In the genomic region with DNA sequence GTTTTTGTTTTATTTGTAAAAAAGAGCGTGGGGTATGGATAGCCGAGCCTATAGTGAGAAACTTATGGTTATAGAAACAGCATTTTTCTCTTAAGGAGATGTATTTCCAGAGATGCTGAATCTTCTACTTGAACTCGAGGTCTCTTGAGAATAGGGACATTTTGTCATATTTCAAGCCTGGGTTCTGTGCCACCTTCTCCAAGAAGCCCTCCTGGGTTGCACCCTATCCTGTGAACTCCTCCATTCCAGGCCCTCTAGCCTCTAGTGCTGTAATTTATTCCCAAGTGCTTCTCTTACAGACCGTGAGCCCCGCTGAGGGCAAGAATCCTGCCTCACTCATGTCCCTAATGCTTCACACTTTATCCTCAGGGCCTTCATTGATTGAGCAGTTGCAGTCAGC, we compare ENCODE assay signal across 21 cellular contexts.
DNase-seq lines count a peak whose midpoint lies in the region; ATAC-seq, FAIRE-seq and TF ChIP-seq lines count a peak whose summit lies in the region.
"Had no signal": no experiment of that assay in that cellular context is flagged by ENCODE, and none has a peak within 500 bp of the region (broad histone marks: within the 10 kb centered on the region; RNA-seq: fewer than 3 reads in every experiment).

No MANE protein-coding gene starts in this region.

- H3K4me2 ChIP-seq in HepG2 (ENCODE audit: low read depth, low read length), result no peak overlapping the region

- POLR2A ChIA-PET in HepG2 (lab: Yijun Ruan, JAX), result no interaction called here
- POLR2A ChIA-PET in HEK293T (lab: Yijun Ruan, JAX), result no interaction called here

- H3K27me3 ChIP-seq in HepG2 (ENCODE audit: control insufficient read depth in 1 of 2, insufficient read depth in 2 of 2, low read length in 2 of 2) (no peaks in the 10 kb centered on the region), right lobe of liver (no peaks in the 10 kb centered on the region)
- H3K27me3 ChIP-seq: brain microvascular endothelial cell, heart right ventricle had no signal

- peak overlapping the region; percentile 87 for H3K27ac Mint-ChIP-seq in activated T-helper 2 cell treated with anti-CD3 and anti-CD28 coated beads, Interferon-gamma antibody, Interleukin-2, Interleukin-4, amounts not matched to agents 10 μg/mL and 5 μg/mL and 100 μg/mL, durations not matched to agents 14 hours and 24 hours and 36 hours
- H3K27ac Mint-ChIP-seq: memory B cell had no signal

- H3K36me3 Mint-ChIP-seq in activated T-helper 2 cell treated with anti-CD3 and anti-CD28 coated beads, Interferon-gamma antibody, Interleukin-2, Interleukin-4, amounts not matched to agents 10 μg/mL and 5 μg/mL and 100 μg/mL, durations not matched to agents 14 hours and 24 hours and 36 hours (ENCODE audit: low read depth), result no peaks in the 10 kb centered on the region
- H3K36me3 Mint-ChIP-seq: memory B cell had no signal

- H3K27me3 Mint-ChIP-seq in activated T-helper 2 cell treated with anti-CD3 and anti-CD28 coated beads, Interferon-gamma antibody, Interleukin-2, Interleukin-4, amounts not matched to agents 10 μg/mL and 5 μg/mL and 100 μg/mL, durations not matched to agents 14 hours and 24 hours and 36 hours (ENCODE audit: low read depth), result no peaks in the 10 kb centered on the region

- no peaks in the 10 kb centered on the region; the same call in 1 of the 2 replicates for H4K20me1 ChIP-seq in HepG2 (ENCODE audit: insufficient read depth, low read length)

- WGBS in HepG2 (ENCODE audit: low lambda C conversion rate), result 96% methylated on average over 5 of the region's 5 CpGs
- WGBS in right lobe of liver (ENCODE audit: insufficient coverage, low coverage, low lambda C conversion rate, missing lambda C conversion rate), result 82% methylated on average over 5 of the region's 5 CpGs

- H3K4me3 ChIP-seq in HepG2 (replicated peaks in 1 of 3; ENCODE audit: insufficient read depth in 1 of 3, low read depth in 2 of 3, low read length in 3 of 3) (no peak overlapping the region), right lobe of liver (no peak overlapping the region)
- H3K4me3 ChIP-seq: heart right ventricle had no signal

- TF ChIP-seq EP300 in HepG2 (IDR thresholded peaks at IDR 0.05; ENCODE audit: low read depth in 2 of 2, low read length in 2 of 2) (no peak), HepG2 (CRISPR knock-in tag; IDR thresholded peaks at IDR 0.05; ENCODE audit: borderline replicate concordance) (no peak)

- H3K9me3 ChIP-seq in HepG2 (ENCODE audit: low read length) (no peaks in the 10 kb centered on the region), right lobe of liver (no peaks in the 10 kb centered on the region)
- H3K9me3 ChIP-seq: heart right ventricle had no signal

- TF ChIP-seq CTCF in HepG2 (CRISPR knock-in tag; IDR thresholded peaks at IDR 0.05) (no peak), right lobe of liver (IDR thresholded peaks at IDR 0.05) (no peak)

- no peak for FAIRE-seq in HepG2 (lab: Jason Lieb, UNC)
- FAIRE-seq: GM12892, islet of Langerhans had no signal

- intact Hi-C loops in HepG2 (cut with micrococcal nuclease; ENCODE audit: unreplicated experiment) (no loop called here), right lobe of liver (cut with DNase I) (no loop called here), head of caudate nucleus (cut with DNase I) (no loop called here)
- intact Hi-C loops in activated T-helper 2 cell treated with anti-CD3 and anti-CD28 coated beads, Interferon-gamma antibody, Interleukin-2, Interleukin-4, amounts not matched to agents 10 μg/mL and 5 μg/mL and 100 μg/mL, durations not matched to agents 14 hours and 24 hours and 36 hours (cut with micrococcal nuclease), result loop anchor here (2.0 kb wide), 2 partner anchors 16 to 50 kb away; no protein-coding TSS in a partner anchor

- no peaks in the 10 kb centered on the region for H3K79me2 ChIP-seq in HepG2 (ENCODE audit: insufficient read depth, low read length)

- no peak for DNase-seq in HepG2 (ENCODE audit: low spot score)
- no peak for DNase-seq in right lobe of liver
- DNase-seq in activated T-helper 2 cell treated with anti-CD3 and anti-CD28 coated beads, Interferon-gamma antibody, Interleukin-2, Interleukin-4, amounts not matched to agents 10 μg/mL and 5 μg/mL and 100 μg/mL, durations not matched to agents 14 hours and 24 hours and 36 hours (ENCODE audit: low spot score), result no peak
- no peak for DNase-seq in epithelial cell of prostate (ENCODE audit: low read depth, low spot score)
- no peak for DNase-seq in HEK293T (ENCODE audit: extremely low spot score)
- DNase-seq in head of caudate nucleus, result no peak
- DNase-seq: activated CD4-positive, alpha-beta T cell treated with anti-CD3 and anti-CD28 coated beads, Interleukin-2, amount 50 U/mL, for 1 hour; activated effector memory CD4-positive, alpha-beta T cell treated with Interleukin-2 at 50 U/mL for 16 hours; AML-193; brain microvascular endothelial cell; DMS 273 treated with DMSO at 0.1 percent for 48 hours; GF-D8; H9; heart right ventricle; NCI-H1694 treated with DMSO at 0.1 percent for 48 hours; NCI-H510A had no signal

- no peak overlapping the region for H3K27ac ChIP-seq in HepG2 (ENCODE audit: extremely low read length, insufficient read depth, low read length)
- no peak overlapping the region for H3K27ac ChIP-seq in right lobe of liver
- H3K27ac ChIP-seq in epithelial cell of prostate, result peak overlapping the region; percentile 56
- H3K27ac ChIP-seq: brain microvascular endothelial cell had no signal

- BruUV-seq in HepG2 (replicated peaks; lab: Mats Ljungman, UMichigan), result no TSS peak

- peaks cover 5% of the 10 kb centered on the region; the same call in 1 of the 2 replicates for H3K4me1 ChIP-seq in HepG2 (ENCODE audit: insufficient read depth, low read length)
- peaks cover 0 to 4% (median 0%) of the 10 kb centered on the region in 4 donors for H3K4me1 ChIP-seq in right lobe of liver

- ATAC-seq in HepG2 (no peak), right lobe of liver (no peak), GM18519 (IDR thresholded peaks at IDR 0.05; ENCODE audit: low FRiP score, unreplicated experiment) (no peak)

- H3K9ac ChIP-seq in HepG2 (ENCODE audit: insufficient read depth, low read depth, low read length), result no peak overlapping the region

- peaks cover 43% of the 10 kb centered on the region for H3K4me1 Mint-ChIP-seq in activated T-helper 2 cell treated with anti-CD3 and anti-CD28 coated beads, Interferon-gamma antibody, Interleukin-2, Interleukin-4, amounts not matched to agents 10 μg/mL and 5 μg/mL and 100 μg/mL, durations not matched to agents 14 hours and 24 hours and 36 hours (ENCODE audit: low read depth)

- no peak overlapping the region for H2AFZ ChIP-seq in HepG2 (ENCODE audit: low read length)

- H3K4me3 Mint-ChIP-seq in activated T-helper 2 cell treated with anti-CD3 and anti-CD28 coated beads, Interferon-gamma antibody, Interleukin-2, Interleukin-4, amounts not matched to agents 10 μg/mL and 5 μg/mL and 100 μg/mL, durations not matched to agents 14 hours and 24 hours and 36 hours (ENCODE audit: low read depth), result peak overlapping the region; percentile 50
- H3K4me3 Mint-ChIP-seq: H9, memory B cell, neural crest cell had no signal

- CTCF ChIA-PET in HepG2 (lab: Yijun Ruan, JAX; ENCODE audit: low intra/inter-chr PET ratio, low total read pairs) (no interaction called here), HEK293T (lab: Yijun Ruan, JAX) (no interaction called here)

- TF ChIP-seq POLR2A in HepG2 (IDR thresholded peaks at IDR 0.05; ENCODE audit: insufficient read depth in 1 of 2, low read depth in 2 of 2, low read length in 2 of 2), result no peak
- TF ChIP-seq POLR2A in right lobe of liver (IDR thresholded peaks at IDR 0.05), result no peak

- H3K36me3 ChIP-seq in HepG2 (replicated peaks in 1 of 2; ENCODE audit: control insufficient read depth in 1 of 2, insufficient read depth in 2 of 2, low read length in 2 of 2) (no peaks in the 10 kb centered on the region), right lobe of liver (no peaks in the 10 kb centered on the region)
- H3K36me3 ChIP-seq: brain microvascular endothelial cell, heart right ventricle had no signal

- in situ Hi-C loops in HepG2 (cut with HindIII; ENCODE audit: extremely low pct_ligation_motif_present, low pct_unique_long_range_greater_than_20kb), result no loop called here

- no peak for TF ChIP-seq RAD21 in HepG2 (CRISPR knock-in tag; IDR thresholded peaks at IDR 0.05)

- H3K9me3 Mint-ChIP-seq in activated T-helper 2 cell treated with anti-CD3 and anti-CD28 coated beads, Interferon-gamma antibody, Interleukin-2, Interleukin-4, amounts not matched to agents 10 μg/mL and 5 μg/mL and 100 μg/mL, durations not matched to agents 14 hours and 24 hours and 36 hours, result no peaks in the 10 kb centered on the region
- H3K9me3 Mint-ChIP-seq: H9, memory B cell, neural crest cell had no signal

TF ChIP-seq in HepG2, 621 proteins besides CTCF, POLR2A, EP300 and RAD21:
- TF ChIP-seq ZFP36 (IDR thresholded peaks at IDR 0.05; ENCODE audit: borderline replicate concordance, low read depth, low read length, partially characterized antibody) (peak; percentile 54), SP140L (CRISPR knock-in tag; IDR thresholded peaks at IDR 0.05; ENCODE audit: borderline replicate concordance) (no peak)

TF ChIP-seq in HEK293T, 16 proteins besides CTCF, POLR2A, EP300 and RAD21:
- TF ChIP-seq FOXA1 (IDR thresholded peaks at IDR 0.05) (no peak), LEF1 (IDR thresholded peaks at IDR 0.05; ENCODE audit: borderline replicate concordance) (no peak), HDGF (IDR thresholded peaks at IDR 0.05; ENCODE audit: borderline replicate concordance) (no peak)
